Comparison of ENCODE assay signal across 1 cellular context in the genomic region with DNA sequence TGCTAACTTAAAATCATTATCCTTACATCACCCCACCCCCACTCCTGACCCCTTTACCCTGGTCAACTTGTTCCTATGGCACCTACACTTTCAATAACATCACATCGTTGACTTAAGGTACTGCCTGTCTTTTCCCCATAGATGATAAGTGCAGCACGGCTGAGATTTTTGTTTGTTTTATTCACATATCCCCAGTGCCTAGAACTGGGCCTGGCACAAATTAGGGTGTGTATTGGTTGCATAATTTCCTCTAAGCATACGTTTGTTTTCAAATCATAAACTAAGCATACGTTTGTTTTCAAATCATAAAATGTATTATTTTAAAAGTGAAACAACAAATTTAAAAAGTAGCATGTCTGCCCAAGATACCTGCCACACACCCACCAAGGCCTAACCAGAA.
TF ChIP-seq lines count a peak whose summit lies in the region.

No MANE protein-coding gene starts in this region.

TF ChIP-seq in K562, 482 proteins besides CTCF, POLR2A, EP300 and RAD21:
- TF ChIP-seq NFXL1 (CRISPR knock-in tag; IDR thresholded peaks at IDR 0.05) (no peak), FOXA1 (IDR thresholded peaks at IDR 0.05; ENCODE audit: borderline replicate concordance) (no peak), TAL1 (IDR thresholded peaks at IDR 0.05) (no peak), RBM39 (optimal IDR thresholded peaks at IDR 0.05; ENCODE audit: low read depth, low read length) (no peak), RBM17 (IDR thresholded peaks at IDR 0.05; ENCODE audit: borderline replicate concordance, low read depth, low read length) (no peak), ZNF561 (CRISPR knock-in tag; conservative IDR thresholded peaks at IDR 0.05) (no peak), FOSL1 (tag; conservative IDR thresholded peaks at IDR 0.05) (no peak), ZNF436 (CRISPR knock-in tag; IDR thresholded peaks at IDR 0.05) (no peak), DNMT1 (IDR thresholded peaks at IDR 0.05) (no peak), PPARD (CRISPR knock-in tag; IDR thresholded peaks at IDR 0.05) (no peak), E2F3 (CRISPR knock-in tag; IDR thresholded peaks at IDR 0.05) (no peak), CCNT2 (IDR thresholded peaks at IDR 0.05; ENCODE audit: borderline replicate concordance, extremely low read depth, insufficient read length, low read depth, low read length) (no peak), NRF1 (conservative IDR thresholded peaks at IDR 0.05 in 1 of 2, IDR thresholded peaks at IDR 0.05 in 1 of 2) (no peak), ZNF507 (tag; conservative IDR thresholded peaks at IDR 0.05) (no peak), FOS (IDR thresholded peaks at IDR 0.05; ENCODE audit: extremely low read depth, insufficient read length) (no peak)
- TF ChIP-seq, protein P1, sequence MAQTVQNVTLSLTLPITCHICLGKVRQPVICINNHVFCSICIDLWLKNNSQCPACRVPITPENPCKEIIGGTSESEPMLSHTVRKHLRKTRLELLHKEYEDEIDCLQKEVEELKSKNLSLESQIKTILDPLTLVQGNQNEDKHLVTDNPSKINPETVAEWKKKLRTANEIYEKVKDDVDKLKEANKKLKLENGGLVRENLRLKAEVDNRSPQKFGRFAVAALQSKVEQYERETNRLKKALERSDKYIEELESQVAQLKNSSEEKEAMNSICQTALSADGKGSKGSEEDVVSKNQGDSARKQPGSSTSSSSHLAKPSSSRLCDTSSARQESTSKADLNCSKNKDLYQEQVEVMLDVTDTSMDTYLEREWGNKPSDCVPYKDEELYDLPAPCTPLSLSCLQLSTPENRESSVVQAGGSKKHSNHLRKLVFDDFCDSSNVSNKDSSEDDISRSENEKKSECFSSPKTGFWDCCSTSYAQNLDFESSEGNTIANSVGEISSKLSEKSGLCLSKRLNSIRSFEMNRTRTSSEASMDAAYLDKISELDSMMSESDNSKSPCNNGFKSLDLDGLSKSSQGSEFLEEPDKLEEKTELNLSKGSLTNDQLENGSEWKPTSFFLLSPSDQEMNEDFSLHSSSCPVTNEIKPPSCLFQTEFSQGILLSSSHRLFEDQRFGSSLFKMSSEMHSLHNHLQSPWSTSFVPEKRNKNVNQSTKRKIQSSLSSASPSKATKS (CRISPR knock-in tag; IDR thresholded peaks at IDR 0.05), result no peak
- TF ChIP-seq, protein P2, sequence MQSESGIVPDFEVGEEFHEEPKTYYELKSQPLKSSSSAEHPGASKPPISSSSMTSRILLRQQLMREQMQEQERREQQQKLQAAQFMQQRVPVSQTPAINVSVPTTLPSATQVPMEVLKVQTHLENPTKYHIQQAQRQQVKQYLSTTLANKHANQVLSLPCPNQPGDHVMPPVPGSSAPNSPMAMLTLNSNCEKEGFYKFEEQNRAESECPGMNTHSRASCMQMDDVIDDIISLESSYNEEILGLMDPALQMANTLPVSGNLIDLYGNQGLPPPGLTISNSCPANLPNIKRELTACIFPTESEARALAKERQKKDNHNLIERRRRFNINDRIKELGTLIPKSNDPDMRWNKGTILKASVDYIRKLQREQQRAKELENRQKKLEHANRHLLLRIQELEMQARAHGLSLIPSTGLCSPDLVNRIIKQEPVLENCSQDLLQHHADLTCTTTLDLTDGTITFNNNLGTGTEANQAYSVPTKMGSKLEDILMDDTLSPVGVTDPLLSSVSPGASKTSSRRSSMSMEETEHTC (IDR thresholded peaks at IDR 0.05), result no peak
- TF ChIP-seq, protein P3, sequence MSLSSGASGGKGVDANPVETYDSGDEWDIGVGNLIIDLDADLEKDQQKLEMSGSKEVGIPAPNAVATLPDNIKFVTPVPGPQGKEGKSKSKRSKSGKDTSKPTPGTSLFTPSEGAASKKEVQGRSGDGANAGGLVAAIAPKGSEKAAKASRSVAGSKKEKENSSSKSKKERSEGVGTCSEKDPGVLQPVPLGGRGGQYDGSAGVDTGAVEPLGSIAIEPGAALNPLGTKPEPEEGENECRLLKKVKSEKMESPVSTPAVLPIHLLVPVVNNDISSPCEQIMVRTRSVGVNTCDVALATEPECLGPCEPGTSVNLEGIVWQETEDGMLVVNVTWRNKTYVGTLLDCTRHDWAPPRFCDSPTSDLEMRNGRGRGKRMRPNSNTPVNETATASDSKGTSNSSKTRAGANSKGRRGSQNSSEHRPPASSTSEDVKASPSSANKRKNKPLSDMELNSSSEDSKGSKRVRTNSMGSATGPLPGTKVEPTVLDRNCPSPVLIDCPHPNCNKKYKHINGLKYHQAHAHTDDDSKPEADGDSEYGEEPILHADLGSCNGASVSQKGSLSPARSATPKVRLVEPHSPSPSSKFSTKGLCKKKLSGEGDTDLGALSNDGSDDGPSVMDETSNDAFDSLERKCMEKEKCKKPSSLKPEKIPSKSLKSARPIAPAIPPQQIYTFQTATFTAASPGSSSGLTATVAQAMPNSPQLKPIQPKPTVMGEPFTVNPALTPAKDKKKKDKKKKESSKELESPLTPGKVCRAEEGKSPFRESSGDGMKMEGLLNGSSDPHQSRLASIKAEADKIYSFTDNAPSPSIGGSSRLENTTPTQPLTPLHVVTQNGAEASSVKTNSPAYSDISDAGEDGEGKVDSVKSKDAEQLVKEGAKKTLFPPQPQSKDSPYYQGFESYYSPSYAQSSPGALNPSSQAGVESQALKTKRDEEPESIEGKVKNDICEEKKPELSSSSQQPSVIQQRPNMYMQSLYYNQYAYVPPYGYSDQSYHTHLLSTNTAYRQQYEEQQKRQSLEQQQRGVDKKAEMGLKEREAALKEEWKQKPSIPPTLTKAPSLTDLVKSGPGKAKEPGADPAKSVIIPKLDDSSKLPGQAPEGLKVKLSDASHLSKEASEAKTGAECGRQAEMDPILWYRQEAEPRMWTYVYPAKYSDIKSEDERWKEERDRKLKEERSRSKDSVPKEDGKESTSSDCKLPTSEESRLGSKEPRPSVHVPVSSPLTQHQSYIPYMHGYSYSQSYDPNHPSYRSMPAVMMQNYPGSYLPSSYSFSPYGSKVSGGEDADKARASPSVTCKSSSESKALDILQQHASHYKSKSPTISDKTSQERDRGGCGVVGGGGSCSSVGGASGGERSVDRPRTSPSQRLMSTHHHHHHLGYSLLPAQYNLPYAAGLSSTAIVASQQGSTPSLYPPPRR (CRISPR knock-in tag; IDR thresholded peaks at IDR 0.05; ENCODE audit: borderline replicate concordance), result no peak
